In genomic region chr7:116802144-116802747, GRCh38 we compare ENCODE assay signal across 12 cellular contexts.
DNase-seq lines count a peak whose midpoint lies in the region; ATAC-seq, FAIRE-seq and TF ChIP-seq lines count a peak whose summit lies in the region.
"Had no signal": no experiment of that assay in that cellular context is flagged by ENCODE, and none has a peak within 500 bp of the region (broad histone marks: within the 10 kb centered on the region; RNA-seq: fewer than 3 reads in every experiment).

No MANE protein-coding gene starts in this region.

- BruUV-seq in MCF 10A (replicated peaks; lab: Mats Ljungman, UMichigan), result no TSS peak

- no peak for TF ChIP-seq EP300 in A549 (IDR thresholded peaks at IDR 0.05)

- H3K4me2 ChIP-seq in A549, result peak overlapping the region; percentile 85
- H3K4me2 ChIP-seq in KMS-11, result no peak overlapping the region

- CTCF ChIA-PET in A549 (lab: Yijun Ruan, JAX), result interaction anchor here (0.8 to 4.2 kb wide), 9 partner anchors 8 to 276 kb away, joined by 3 to 32 read pairs (median 4); partner anchors contain the start of gene MET
- CTCF ChIA-PET in MCF 10A (lab: Yijun Ruan, JAX), result interaction anchor here (0.7 to 10.0 kb wide), 13 partner anchors 11 to 211 kb away, joined by 3 to 205 read pairs (median 3); partner anchors contain the start of gene MET

- H3K27me3 Mint-ChIP-seq in MCF 10A (ENCODE audit: insufficient read depth, unreplicated experiment), result no peaks in the 10 kb centered on the region

- H3K36me3 ChIP-seq in KMS-11 (ENCODE audit: insufficient read depth), result no peaks in the 10 kb centered on the region
- H3K36me3 ChIP-seq in mucosa of rectum (ENCODE audit: control insufficient read depth in 2 of 2, insufficient read depth in 2 of 2, low read length in 2 of 2), result no peaks in the 10 kb centered on the region

- WGBS in A549 (ENCODE audit: missing lambda C conversion rate), result 66% methylated on average over 7 of the region's 7 CpGs

- H3K27ac Mint-ChIP-seq in MCF 10A (ENCODE audit: low read depth, unreplicated experiment), result peak overlapping the region; percentile 82
- H3K27ac Mint-ChIP-seq: B cell had no signal

- H3K9me3 Mint-ChIP-seq in MCF 10A (ENCODE audit: unreplicated experiment), result no peaks in the 10 kb centered on the region
- H3K9me3 Mint-ChIP-seq: naive B cell had no signal

- peak overlapping the region; percentile 37 for H3K4me3 Mint-ChIP-seq in MCF 10A (ENCODE audit: unreplicated experiment)
- H3K4me3 Mint-ChIP-seq: B cell, naive B cell had no signal

- no peak for TF ChIP-seq POLR2A in A549 (IDR thresholded peaks at IDR 0.05; ENCODE audit: low read length)

- no peaks in the 10 kb centered on the region for H3K79me2 ChIP-seq in KMS-11 (ENCODE audit: insufficient read depth, low read depth)

- peaks cover 23% of the 10 kb centered on the region for H3K4me1 Mint-ChIP-seq in MCF 10A (ENCODE audit: insufficient read depth, unreplicated experiment)

- H3K27ac ChIP-seq in A549, result peak overlapping the region; percentile 80 to 88
- H3K27ac ChIP-seq in KMS-11, result no peak overlapping the region
- H3K27ac ChIP-seq in mucosa of rectum (ENCODE audit: low read depth in 2 of 2, low read length in 2 of 2), result peak overlapping the region; percentile 0 to 51

- peak overlapping the region; percentile 38 for H2AFZ ChIP-seq in KMS-11 (ENCODE audit: low read depth)

- H3K4me1 ChIP-seq in A549 (peaks cover 81% of the 10 kb centered on the region), KMS-11 (ENCODE audit: low read depth, poor library complexity, severe bottlenecking) (peaks cover 9% of the 10 kb centered on the region), mucosa of rectum (ENCODE audit: control insufficient read depth in 2 of 2, insufficient read depth in 2 of 2, low read length in 2 of 2) (peaks cover 26 to 54% of the 10 kb centered on the region in 2 donors)

- FAIRE-seq in A549 (lab: Jason Lieb, UNC), result no peak

- POLR2A ChIA-PET in A549 (lab: Yijun Ruan, JAX) (no interaction called here), MCF 10A (lab: Yijun Ruan, JAX) (interaction anchor here (0.6 to 1.4 kb wide), 10 partner anchors 9 to 1563 kb away, joined by 3 to 7 read pairs (median 3); partner anchors contain the start of gene MET)

- no peaks in the 10 kb centered on the region for H4K20me1 ChIP-seq in KMS-11 (ENCODE audit: insufficient read depth)

- H3K9me3 ChIP-seq in A549, result no peaks in the 10 kb centered on the region
- no peaks in the 10 kb centered on the region for H3K9me3 ChIP-seq in mucosa of rectum (ENCODE audit: control insufficient read depth in 2 of 2, low read length in 2 of 2)

- no peak overlapping the region for H3K4me3 ChIP-seq in A549
- H3K4me3 ChIP-seq in KMS-11 (IDR thresholded peaks at IDR 0.05; ENCODE audit: insufficient read depth, low read depth, low read length), result no peak overlapping the region
- H3K4me3 ChIP-seq in mucosa of rectum (ENCODE audit: low read length in 2 of 2), result no peak overlapping the region

- H3K9ac ChIP-seq in KMS-11 (no peak overlapping the region), mucosa of rectum (ENCODE audit: low read depth in 1 of 2, low read length in 2 of 2) (no peak overlapping the region)

- no peaks in the 10 kb centered on the region for H3K27me3 ChIP-seq in KMS-11 (ENCODE audit: insufficient read depth, low read depth)
- no peaks in the 10 kb centered on the region for H3K27me3 ChIP-seq in mucosa of rectum (ENCODE audit: control insufficient read depth in 2 of 2, insufficient read depth in 2 of 2, low read length in 2 of 2)

- H3K36me3 Mint-ChIP-seq in MCF 10A (ENCODE audit: insufficient read depth, unreplicated experiment), result peaks cover 32% of the 10 kb centered on the region
- H3K36me3 Mint-ChIP-seq: naive B cell had no signal

- DNase-seq in A549 (ENCODE audit: low read depth in 1 of 2, low spot score in 1 of 2) (no peak), MCF 10A (ENCODE audit: unreplicated experiment) (no peak), NCI-H2081 (lab: John Stamatoyannopoulos, UW) (no peak), middle frontal gyrus (ENCODE audit: extremely low spot score, low spot score) (no peak), NCI-H2171 treated with DMSO at 0.1 percent for 48 hours (lab: John Stamatoyannopoulos, UW) (no peak)
- DNase-seq: activated CD8-positive, alpha-beta memory T cell treated with anti-CD3 and anti-CD28 coated beads for 24 hours; SHP77 treated with DMSO at 0.1 percent for 48 hours had no signal

- intact Hi-C loops in MCF 10A (cut with micrococcal nuclease), result no loop called here

- TF ChIP-seq RAD21 in A549 (conservative IDR thresholded peaks at IDR 0.05 in 1 of 2, IDR thresholded peaks at IDR 0.05 in 1 of 2), result no peak

- ATAC-seq in A549 (no peak), GM21528 (IDR thresholded peaks at IDR 0.05; ENCODE audit: low FRiP score, unreplicated experiment) (no peak)

- TF ChIP-seq CTCF in A549 (IDR thresholded peaks at IDR 0.05), result no peak
- TF ChIP-seq CTCF in KMS-11 (conservative IDR thresholded peaks at IDR 0.05; ENCODE audit: low read depth, low read length), result no peak
- no peak for TF ChIP-seq CTCF in MCF 10A (IDR thresholded peaks at IDR 0.05; ENCODE audit: unreplicated experiment)

TF ChIP-seq in A549, 52 proteins besides CTCF, POLR2A, EP300 and RAD21:
- TF ChIP-seq SMC3 (IDR thresholded peaks at IDR 0.05) (no peak), NFE2L2 (conservative IDR thresholded peaks at IDR 0.05; ENCODE audit: low read length) (no peak), MYC (IDR thresholded peaks at IDR 0.05; ENCODE audit: borderline replicate concordance, low read length) (no peak), CBX2 (IDR thresholded peaks at IDR 0.05; ENCODE audit: borderline replicate concordance, low read depth) (no peak), BCL3 (IDR thresholded peaks at IDR 0.05) (no peak), HOXB5 (CRISPR knock-in tag; IDR thresholded peaks at IDR 0.05) (no peak), HEYL (CRISPR knock-in tag; IDR thresholded peaks at IDR 0.05) (no peak), ELK1 (IDR thresholded peaks at IDR 0.05; ENCODE audit: low read depth, low read length) (no peak), RFX5 (IDR thresholded peaks at IDR 0.05) (no peak), ESRRA (IDR thresholded peaks at IDR 0.05; ENCODE audit: borderline replicate concordance, low read length) (no peak), FOSB (CRISPR knock-in tag; IDR thresholded peaks at IDR 0.05) (no peak), CHD2 (IDR thresholded peaks at IDR 0.05; ENCODE audit: low read length, partially characterized antibody) (no peak), HMGXB4 (CRISPR knock-in tag; IDR thresholded peaks at IDR 0.05; ENCODE audit: borderline replicate concordance) (no peak), RARB (CRISPR knock-in tag; IDR thresholded peaks at IDR 0.05) (no peak), PBX3 (IDR thresholded peaks at IDR 0.05) (no peak), HOXB13 (CRISPR knock-in tag; IDR thresholded peaks at IDR 0.05; ENCODE audit: low read depth) (no peak)
- TF ChIP-seq, protein P1, sequence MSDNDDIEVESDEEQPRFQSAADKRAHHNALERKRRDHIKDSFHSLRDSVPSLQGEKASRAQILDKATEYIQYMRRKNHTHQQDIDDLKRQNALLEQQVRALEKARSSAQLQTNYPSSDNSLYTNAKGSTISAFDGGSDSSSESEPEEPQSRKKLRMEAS (IDR thresholded peaks at IDR 0.05), result no peak
